11 cellular contexts compared by ENCODE assay signal in the genomic region with DNA sequence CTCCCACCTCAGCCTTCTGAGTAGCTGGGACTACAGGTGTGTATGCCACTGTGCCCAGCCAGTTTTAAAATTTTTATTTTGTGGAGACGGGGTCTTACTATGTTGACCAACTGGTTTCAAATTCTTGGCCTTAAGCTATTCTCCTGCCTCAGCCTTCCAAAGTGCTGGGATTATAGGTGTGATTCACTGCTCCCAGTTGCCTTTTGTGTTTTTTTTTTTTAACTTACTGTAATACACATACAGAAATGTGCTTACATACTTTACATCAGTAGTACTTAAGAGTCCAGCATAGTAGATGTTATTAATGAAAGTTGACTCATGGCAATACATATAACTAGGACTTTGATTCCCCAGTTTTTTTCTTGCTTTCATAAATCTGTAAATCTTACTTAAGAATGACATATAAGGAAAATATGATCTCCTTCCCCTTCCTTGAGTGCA. TPM values are rescaled to one million over a fixed set of nuclear protein-coding genes. Genes with fewer than 3 reads are reported as not detected.
A peak's percentile ranks its signal among the peaks of the same experiment; 100 is the strongest.
DNase-seq lines count a peak whose midpoint lies in the region; ATAC-seq and TF ChIP-seq lines count a peak whose summit lies in the region.
"Had no signal": no experiment of that assay in that cellular context is flagged by ENCODE, and none has a peak within 500 bp of the region (broad histone marks: within the 10 kb centered on the region; RNA-seq: fewer than 3 reads in every experiment).

No MANE protein-coding gene starts in this region.

- H3K4me3 ChIP-seq in MG63 (no peak overlapping the region), psoas muscle (peak overlapping the region; percentile 48)
- H3K4me3 ChIP-seq: vagina had no signal

- H3K4me1 ChIP-seq in psoas muscle: peaks cover 65% of the 10 kb centered on the region

- WGBS in psoas muscle, 3 donors: 27 to 38% (median 34%) methylated on average over 1 of the region's 1 CpG

- H3K27ac ChIP-seq in psoas muscle: peak overlapping the region; percentile 95
- H3K27ac ChIP-seq: vagina had no signal

- TF ChIP-seq CTCF in psoas muscle (IDR thresholded peaks at IDR 0.05): no peak

- H3K36me3 ChIP-seq in MG63 (peaks cover 12% of the 10 kb centered on the region), psoas muscle (ENCODE audit: insufficient read depth in 1 of 2, low read depth in 1 of 2) (no peaks in the 10 kb centered on the region)
- H3K36me3 ChIP-seq: vagina had no signal

- no peaks in the 10 kb centered on the region for H3K9me3 ChIP-seq in MG63
- H3K9me3 ChIP-seq in psoas muscle: no peaks in the 10 kb centered on the region
- H3K9me3 ChIP-seq: vagina had no signal

- DNase-seq in EH (ENCODE audit: low read depth): peak; percentile 57
- DNase-seq in MG63: peak; percentile 16
- peak; percentile 47 for DNase-seq in dermis blood vessel endothelial cell
- DNase-seq in psoas muscle: no peak
- DNase-seq in left lobe of liver (ENCODE audit: low spot score): no peak
- DNase-seq in posterior cingulate gyrus: no peak
- DNase-seq in T1000 (lab: John Stamatoyannopoulos, UW): no peak
- DNase-seq: activated CD4-positive, alpha-beta T cell treated with anti-CD3 and anti-CD28 coated beads, Interleukin-2, amount 10 ng/mL, durations not matched to agents 7 days and 5 days; DMS79 treated with DMSO at 0.1 percent for 48 hours had no signal

- H3K27me3 ChIP-seq in MG63 (no peaks in the 10 kb centered on the region), psoas muscle (ENCODE audit: insufficient read depth in 3 of 3, low read length in 2 of 3) (no peaks in the 10 kb centered on the region)
- H3K27me3 ChIP-seq: vagina had no signal

- peak in 1 of 4 donors; percentile 6 for ATAC-seq in psoas muscle
- no peak for ATAC-seq in left lobe of liver
- no peak for ATAC-seq in HG03039 (IDR thresholded peaks at IDR 0.05; ENCODE audit: unreplicated experiment)

- intact Hi-C loops in psoas muscle (cut with DNase I): loop anchor here (5.0 to 10.0 kb wide), 3 partner anchors 60 to 148 kb away; no protein-coding TSS in a partner anchor
- intact Hi-C loops in posterior cingulate gyrus (cut with DNase I): loop anchor here (5.0 to 10.0 kb wide), 3 partner anchors 110 to 930 kb away; no protein-coding TSS in a partner anchor

RNA-seq across cellular contexts. Expression of gene MAN2A1, which starts 4.7 kb away (rescaled TPM):
- 60.3 and 67.9 TPM in 2 replicates for total RNA-seq in MG63 (2014; rRNA removed; shearing (Covaris generic); ENCODE audit: low replicate concordance)
- total RNA-seq in dermis blood vessel endothelial cell (89.2 and 110 TPM in 2 replicates), psoas muscle (10 to 100 TPM; 12.8 to 18.3 (median 15.7) TPM), left lobe of liver (59.9 TPM)
- 10 to 100 TPM in 1 of 3 donors, 1 to 10 TPM in 2; 4.2 to 10.3 (median 7.1) TPM for polyA plus RNA-seq in psoas muscle

Comparison
In these comparisons a context has a peak if more than half of its experiments do, and no peak if none do; other contexts are left out.
1. DNase-seq: peak in EH (single experiment), MG63 (single experiment) and dermis blood vessel endothelial cell (single experiment); none in psoas muscle (0 of 2), left lobe of liver (single experiment), posterior cingulate gyrus (0 of 10) and T1000 (single experiment).